In the genomic region with DNA sequence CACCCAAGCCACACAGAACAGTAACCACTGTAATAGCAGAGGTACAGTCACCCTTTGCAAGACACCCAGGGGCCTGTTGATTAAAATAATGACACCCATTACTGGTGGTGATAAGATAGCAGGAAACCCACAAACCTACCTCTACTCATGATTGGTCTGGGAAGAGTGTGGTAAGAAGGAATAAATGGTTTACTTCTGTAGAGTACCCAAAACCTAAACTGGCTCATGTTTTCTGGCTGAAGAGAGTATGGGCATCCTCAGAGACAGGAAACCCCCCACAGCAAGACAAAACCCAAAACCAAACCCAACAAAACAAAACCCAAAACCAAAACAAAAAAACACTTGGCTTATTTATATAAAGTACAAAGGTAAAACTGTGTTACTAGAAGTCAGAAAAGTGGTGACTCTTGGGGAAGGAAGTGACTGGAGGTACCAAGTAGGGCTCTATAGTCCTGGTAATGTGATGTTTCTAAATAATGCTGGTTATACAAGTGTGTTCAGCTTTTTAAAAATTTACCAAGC, we compare ENCODE assay signal across 22 cellular contexts. TPM values are rescaled to one million over a fixed set of nuclear protein-coding genes. Genes with fewer than 3 reads are reported as not detected.
A peak's percentile ranks its signal among the peaks of the same experiment; 100 is the strongest.
DNase-seq lines count a peak whose midpoint lies in the region; ATAC-seq and TF ChIP-seq lines count a peak whose summit lies in the region.
"Had no signal": no experiment of that assay in that cellular context is flagged by ENCODE, and none has a peak within 500 bp of the region (broad histone marks: within the 10 kb centered on the region; RNA-seq: fewer than 3 reads in every experiment).

No MANE protein-coding gene starts in this region.

- H3K4me1 ChIP-seq in CD8-positive, alpha-beta T cell (ENCODE audit: insufficient read depth, low read length): peaks cover 8% of the 10 kb centered on the region
- H3K4me1 ChIP-seq in mesendoderm (ENCODE audit: control insufficient read depth, low read depth, low read length) (no peaks in the 10 kb centered on the region), vagina (no peaks in the 10 kb centered on the region)

- intact Hi-C loops in CD8-positive, alpha-beta T cell (cut with DNase I, micrococcal nuclease): no loop called here
- intact Hi-C loops in vagina (cut with DNase I): no loop called here

- H3K36me3 Mint-ChIP-seq in CD8-positive, alpha-beta T cell: peaks cover 39% of the 10 kb centered on the region
- H3K36me3 Mint-ChIP-seq in activated CD8-positive, alpha-beta T cell treated with anti-CD3 and anti-CD28 coated beads, Interleukin-2, amount 10 ng/mL, durations not matched to agents 7 days and 5 days (ENCODE audit: low read depth): peaks cover 7% of the 10 kb centered on the region

- H3K18ac ChIP-seq in mesendoderm (ENCODE audit: low read length): no peak overlapping the region

- no peak for TF ChIP-seq CTCF in CD8-positive, alpha-beta T cell (IDR thresholded peaks at IDR 0.05)
- TF ChIP-seq CTCF in GM12865 (IDR thresholded peaks at IDR 0.05; ENCODE audit: insufficient read depth, low read depth, low read length, missing control alignments): no peak
- TF ChIP-seq CTCF in vagina (IDR thresholded peaks at IDR 0.05): no peak

- H3K9me3 ChIP-seq in CD8-positive, alpha-beta T cell (ENCODE audit: low read length): no peaks in the 10 kb centered on the region
- no peaks in the 10 kb centered on the region for H3K9me3 ChIP-seq in vagina

- no peak for TF ChIP-seq POLR2A in vagina (IDR thresholded peaks at IDR 0.05)

- H4K5ac ChIP-seq in mesendoderm (ENCODE audit: low read length): no peak overlapping the region

- H3K4me3 Mint-ChIP-seq in CD8-positive, alpha-beta T cell: no peak overlapping the region
- no peak overlapping the region for H3K4me3 Mint-ChIP-seq in activated CD8-positive, alpha-beta T cell treated with anti-CD3 and anti-CD28 coated beads, Interleukin-2, amount 10 ng/mL, durations not matched to agents 7 days and 5 days
- H3K4me3 Mint-ChIP-seq: B cell; neural crest cell; stimulated activated memory B cell treated with anti-CD40 and anti-IgM and Interleukin-4, amounts not matched to agents 10 μg/mL and 1 μg/mL and 100 μg/mL, for 72 hours had no signal

- H3K27ac Mint-ChIP-seq in CD8-positive, alpha-beta T cell: peak overlapping the region; percentile 80
- peak overlapping the region; percentile 80 for H3K27ac Mint-ChIP-seq in activated CD8-positive, alpha-beta T cell treated with anti-CD3 and anti-CD28 coated beads, Interleukin-2, amount 10 ng/mL, durations not matched to agents 7 days and 5 days
- H3K27ac Mint-ChIP-seq: B cell; stimulated activated memory B cell treated with anti-CD40 and anti-IgM and Interleukin-4, amounts not matched to agents 10 μg/mL and 1 μg/mL and 100 μg/mL, for 72 hours had no signal

- no peak overlapping the region for H3K4me3 ChIP-seq in CD8-positive, alpha-beta T cell (ENCODE audit: low read depth, low read length)
- H3K4me3 ChIP-seq in GM12865 (ENCODE audit: low read depth, low read length) (no peak overlapping the region), mesendoderm (ENCODE audit: low read length) (no peak overlapping the region), vagina (no peak overlapping the region)

- no peaks in the 10 kb centered on the region for H3K79me1 ChIP-seq in mesendoderm (ENCODE audit: low read length)

- H3K4ac ChIP-seq in mesendoderm (ENCODE audit: low read depth, low read length): no peak overlapping the region

- H3K79me2 ChIP-seq in mesendoderm (ENCODE audit: control insufficient read depth, insufficient read depth, low read length): no peaks in the 10 kb centered on the region

- POLR2A ChIA-PET in CD8-positive, alpha-beta T cell (lab: Charles Lee): no interaction called here
- POLR2A ChIA-PET in activated CD8-positive, alpha-beta T cell treated with anti-CD3 and anti-CD28 coated beads, Interleukin-2, amount 10 ng/mL, durations not matched to agents 7 days and 5 days (lab: Charles Lee): no interaction called here

- H3K4me2 ChIP-seq in mesendoderm (ENCODE audit: low read length): no peak overlapping the region

- H3K27ac ChIP-seq in CD8-positive, alpha-beta T cell (ENCODE audit: low read depth, low read length): no peak overlapping the region
- no peak overlapping the region for H3K27ac ChIP-seq in mesendoderm (ENCODE audit: low read depth, low read length)
- no peak overlapping the region for H3K27ac ChIP-seq in vagina

- no peak overlapping the region for H2BK15ac ChIP-seq in mesendoderm (replicated peaks; ENCODE audit: low read depth)

- H3K56ac ChIP-seq in mesendoderm (ENCODE audit: low read length): peak overlapping the region; percentile 10

- no peak overlapping the region for H2BK120ac ChIP-seq in mesendoderm (ENCODE audit: low read depth, low read length)

- H2AK5ac ChIP-seq in mesendoderm (ENCODE audit: low read length): no peak overlapping the region

- no peak overlapping the region for H2BK5ac ChIP-seq in mesendoderm (ENCODE audit: low read length)

- H3K4me1 Mint-ChIP-seq in CD8-positive, alpha-beta T cell (ENCODE audit: low read depth): peaks cover 16% of the 10 kb centered on the region
- peaks cover 23% of the 10 kb centered on the region for H3K4me1 Mint-ChIP-seq in activated CD8-positive, alpha-beta T cell treated with anti-CD3 and anti-CD28 coated beads, Interleukin-2, amount 10 ng/mL, durations not matched to agents 7 days and 5 days (ENCODE audit: low read depth)
- H3K4me1 Mint-ChIP-seq: stimulated activated memory B cell treated with anti-CD40 and anti-IgM and Interleukin-4, amounts not matched to agents 10 μg/mL and 1 μg/mL and 100 μg/mL, for 72 hours had no signal

- H3K9me3 Mint-ChIP-seq in CD8-positive, alpha-beta T cell: no peaks in the 10 kb centered on the region
- H3K9me3 Mint-ChIP-seq in activated CD8-positive, alpha-beta T cell treated with anti-CD3 and anti-CD28 coated beads, Interleukin-2, amount 10 ng/mL, durations not matched to agents 7 days and 5 days (ENCODE audit: insufficient read depth): no peaks in the 10 kb centered on the region
- H3K9me3 Mint-ChIP-seq: neural crest cell; stimulated activated memory B cell treated with anti-CD40 and anti-IgM and Interleukin-4, amounts not matched to agents 10 μg/mL and 1 μg/mL and 100 μg/mL, for 72 hours had no signal

- H3K9ac ChIP-seq in mesendoderm (ENCODE audit: low read length): no peak overlapping the region

- peak in 3 of 7 experiments; percentile 6 to 43 (median 11) for DNase-seq in CD8-positive, alpha-beta T cell
- DNase-seq in GM12865 (ENCODE audit: low read depth): peak; percentile 43
- peak; percentile 52 for DNase-seq in activated CD8-positive, alpha-beta T cell treated with anti-CD3 and anti-CD28 coated beads, Interleukin-2, amount 10 ng/mL, durations not matched to agents 7 days and 5 days
- DNase-seq in mesendoderm: peak; percentile 79
- no peak for DNase-seq in vagina (ENCODE audit: extremely low spot score in 2 of 2)
- DNase-seq in T1000 (lab: John Stamatoyannopoulos, UW): no peak
- DNase-seq in GDM1 (lab: John Stamatoyannopoulos, UW): no peak
- DNase-seq: caudate nucleus, DMS 273 treated with DMSO at 0.1 percent for 48 hours, H7, head of caudate nucleus, Karpas-422, mammary epithelial cell, NCI-H2171 treated with DMSO at 0.1 percent for 48 hours, NCI-H774, trophoblast cell had no signal

- no peaks in the 10 kb centered on the region for H3K27me3 ChIP-seq in CD8-positive, alpha-beta T cell (ENCODE audit: insufficient read depth, low read length)
- H3K27me3 ChIP-seq in mesendoderm (ENCODE audit: insufficient read depth, low read length, poor library complexity) (no peaks in the 10 kb centered on the region), vagina (no peaks in the 10 kb centered on the region)

- H3K27me3 Mint-ChIP-seq in CD8-positive, alpha-beta T cell (ENCODE audit: low read depth): no peaks in the 10 kb centered on the region
- no peaks in the 10 kb centered on the region for H3K27me3 Mint-ChIP-seq in activated CD8-positive, alpha-beta T cell treated with anti-CD3 and anti-CD28 coated beads, Interleukin-2, amount 10 ng/mL, durations not matched to agents 7 days and 5 days (ENCODE audit: low read depth)
- H3K27me3 Mint-ChIP-seq: B cell; stimulated activated memory B cell treated with anti-CD40 and anti-IgM and Interleukin-4, amounts not matched to agents 10 μg/mL and 1 μg/mL and 100 μg/mL, for 72 hours had no signal

- H4K8ac ChIP-seq in mesendoderm (ENCODE audit: low read depth, low read length): no peak overlapping the region

- no peaks in the 10 kb centered on the region for H3K36me3 ChIP-seq in CD8-positive, alpha-beta T cell (ENCODE audit: insufficient read depth, low read length)
- H3K36me3 ChIP-seq in mesendoderm (ENCODE audit: control insufficient read depth, insufficient read depth, low read length) (no peaks in the 10 kb centered on the region), vagina (peaks cover 0 to 4% of the 10 kb centered on the region in 2 donors)

- CTCF ChIA-PET in CD8-positive, alpha-beta T cell (lab: Charles Lee): interaction anchor here (0.5 kb wide), 1 partner anchor 450 kb away, joined by 3 read pairs; no protein-coding TSS in a partner anchor
- CTCF ChIA-PET in activated CD8-positive, alpha-beta T cell treated with anti-CD3 and anti-CD28 coated beads, Interleukin-2, amount 10 ng/mL, durations not matched to agents 7 days and 5 days (lab: Charles Lee): interaction anchor here (0.7 kb wide), 1 partner anchor 197 kb away, joined by 3 read pairs; no protein-coding TSS in a partner anchor

- no peak overlapping the region for H3K23ac ChIP-seq in mesendoderm (ENCODE audit: low read length)

- peak; percentile 90 for ATAC-seq in CD8-positive, alpha-beta T cell
- ATAC-seq in activated CD8-positive, alpha-beta T cell treated with anti-CD3 and anti-CD28 coated beads, Interleukin-2, amount 10 ng/mL, durations not matched to agents 7 days and 5 days: peak; percentile 83
- no peak for ATAC-seq in GM21390 (IDR thresholded peaks at IDR 0.05; ENCODE audit: unreplicated experiment)
- ATAC-seq: Panc1; SK-N-SH treated with all-trans-retinoic acid at 6 μM for 48 hours; stimulated activated memory B cell treated with anti-CD40 and anti-IgM and Interleukin-4, amounts not matched to agents 10 μg/mL and 1 μg/mL and 100 μg/mL, for 72 hours had no signal

RNA-seq across cellular contexts. Expression of gene DNAJB12, which starts 15.5 kb away (rescaled TPM):
- 10 to 100 TPM; 33.9 to 37.5 TPM for total RNA-seq in CD8-positive, alpha-beta T cell
- total RNA-seq in activated CD8-positive, alpha-beta T cell treated with anti-CD3 and anti-CD28 coated beads, Interleukin-2, amount 10 ng/mL, durations not matched to agents 7 days and 5 days: 10 to 100 TPM; 26.4 to 29.7 TPM
- polyA plus RNA-seq in mesendoderm (2013, experiment 1 of 2): 15.4 TPM
- 15.1 TPM for polyA plus RNA-seq in mesendoderm (2013, experiment 2 of 2)
- total RNA-seq in vagina: 29.7 TPM

Comparison
In these comparisons a context has a peak if more than half of its experiments do, and no peak if none do; other contexts are left out.
1. DNase-seq: peak in GM12865 (single experiment), activated CD8-positive, alpha-beta T cell treated with anti-CD3 and anti-CD28 coated beads, Interleukin-2, amount 10 ng/mL, durations not matched to agents 7 days and 5 days (single experiment) and mesendoderm (single experiment); none in vagina (0 of 2), T1000 (single experiment) and GDM1 (single experiment).